12 cellular contexts compared by ENCODE assay signal in the genomic region with DNA sequence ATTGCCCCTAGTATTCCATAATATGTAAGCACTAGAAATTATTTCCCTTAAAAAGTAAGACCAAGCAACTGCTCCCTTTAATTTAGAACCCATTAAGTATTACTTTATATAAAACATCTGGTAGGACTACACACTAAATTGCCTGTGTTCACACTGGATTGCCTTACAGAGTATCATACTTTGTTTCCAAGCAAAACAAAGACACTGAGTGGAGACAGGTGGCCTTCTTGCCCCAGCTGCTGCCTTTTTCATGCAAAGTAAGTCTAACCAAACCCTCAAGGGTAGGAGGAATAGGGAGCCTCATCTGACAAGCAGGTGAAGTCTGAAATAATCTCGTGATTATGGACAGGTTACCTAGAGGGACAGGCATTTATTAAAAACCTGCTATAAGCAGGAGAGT.
DNase-seq lines count a peak whose midpoint lies in the region; ATAC-seq and TF ChIP-seq lines count a peak whose summit lies in the region.
"Had no signal": no experiment of that assay in that cellular context is flagged by ENCODE, and none has a peak within 500 bp of the region (broad histone marks: within the 10 kb centered on the region; RNA-seq: fewer than 3 reads in every experiment).

No MANE protein-coding gene starts in this region.

- no peak overlapping the region for H3K4me3 Mint-ChIP-seq in type B pancreatic cell
- no peak overlapping the region for H3K4me3 Mint-ChIP-seq in effector memory CD8-positive, alpha-beta T cell
- no peak overlapping the region for H3K4me3 Mint-ChIP-seq in stimulated activated effector memory CD8-positive, alpha-beta T cell treated with anti-CD3 and anti-CD28 coated beads, Interleukin-12 subunit alpha, Interleukin-12 subunit beta, amount 100 ng/mL, for 72 hours
- H3K4me3 Mint-ChIP-seq: B cell; central memory CD8-positive, alpha-beta T cell had no signal

- no peaks in the 10 kb centered on the region for H3K4me1 ChIP-seq in gastrocnemius medialis
- H3K4me1 ChIP-seq: pancreas had no signal

- H3K27me3 ChIP-seq in gastrocnemius medialis = no peaks in the 10 kb centered on the region
- H3K27me3 ChIP-seq: pancreas had no signal

- no peak for TF ChIP-seq CTCF in type B pancreatic cell (conservative IDR thresholded peaks at IDR 0.05)
- no peak for TF ChIP-seq CTCF in gastrocnemius medialis (IDR thresholded peaks at IDR 0.05 in 4 of 5, conservative IDR thresholded peaks at IDR 0.05 in 1 of 5)

- in situ Hi-C loops in gastrocnemius medialis (cut with MboI; ENCODE audit: low sequenced_read_pairs in 4 of 4) = no loop called here

- no peaks in the 10 kb centered on the region for H3K9me3 Mint-ChIP-seq in type B pancreatic cell
- no peaks in the 10 kb centered on the region for H3K9me3 Mint-ChIP-seq in effector memory CD8-positive, alpha-beta T cell
- H3K9me3 Mint-ChIP-seq in stimulated activated effector memory CD8-positive, alpha-beta T cell treated with anti-CD3 and anti-CD28 coated beads, Interleukin-12 subunit alpha, Interleukin-12 subunit beta, amount 100 ng/mL, for 72 hours = no peaks in the 10 kb centered on the region
- H3K9me3 Mint-ChIP-seq: central memory CD8-positive, alpha-beta T cell had no signal

- H3K27ac ChIP-seq in gastrocnemius medialis = no peak overlapping the region
- H3K27ac ChIP-seq: pancreas had no signal

- intact Hi-C loops in gastrocnemius medialis (cut with DNase I; ENCODE audit: low total_unique reads) = no loop called here

- no peaks in the 10 kb centered on the region for H3K9me3 ChIP-seq in gastrocnemius medialis
- H3K9me3 ChIP-seq: pancreas had no signal

- H3K36me3 Mint-ChIP-seq in type B pancreatic cell = no peaks in the 10 kb centered on the region
- H3K36me3 Mint-ChIP-seq in effector memory CD8-positive, alpha-beta T cell (ENCODE audit: insufficient read depth) = no peaks in the 10 kb centered on the region
- H3K36me3 Mint-ChIP-seq in stimulated activated effector memory CD8-positive, alpha-beta T cell treated with anti-CD3 and anti-CD28 coated beads, Interleukin-12 subunit alpha, Interleukin-12 subunit beta, amount 100 ng/mL, for 72 hours = no peaks in the 10 kb centered on the region

- H3K36me3 ChIP-seq in gastrocnemius medialis = no peaks in the 10 kb centered on the region
- H3K36me3 ChIP-seq: pancreas had no signal

- ATAC-seq in GM21619 (IDR thresholded peaks at IDR 0.05; ENCODE audit: unreplicated experiment) (peak; percentile 88), HG03442 (IDR thresholded peaks at IDR 0.05; ENCODE audit: unreplicated experiment) (peak; percentile 68), gastrocnemius medialis (no peak)
- no peak for ATAC-seq in effector memory CD8-positive, alpha-beta T cell (replicated peaks)
- no peak for ATAC-seq in stimulated activated effector memory CD8-positive, alpha-beta T cell treated with anti-CD3 and anti-CD28 coated beads, Interleukin-12 subunit alpha, Interleukin-12 subunit beta, amount 100 ng/mL, for 72 hours
- ATAC-seq: pancreas had no signal

- no peaks in the 10 kb centered on the region for H3K4me1 Mint-ChIP-seq in type B pancreatic cell (ENCODE audit: unreplicated experiment)
- H3K4me1 Mint-ChIP-seq in effector memory CD8-positive, alpha-beta T cell (ENCODE audit: low read depth in 2 of 2) = no peaks in the 10 kb centered on the region
- no peaks in the 10 kb centered on the region for H3K4me1 Mint-ChIP-seq in stimulated activated effector memory CD8-positive, alpha-beta T cell treated with anti-CD3 and anti-CD28 coated beads, Interleukin-12 subunit alpha, Interleukin-12 subunit beta, amount 100 ng/mL, for 72 hours
- H3K4me1 Mint-ChIP-seq: B cell; central memory CD8-positive, alpha-beta T cell had no signal

- no peak overlapping the region for H3K27ac Mint-ChIP-seq in type B pancreatic cell
- no peak overlapping the region for H3K27ac Mint-ChIP-seq in effector memory CD8-positive, alpha-beta T cell
- no peak overlapping the region for H3K27ac Mint-ChIP-seq in stimulated activated effector memory CD8-positive, alpha-beta T cell treated with anti-CD3 and anti-CD28 coated beads, Interleukin-12 subunit alpha, Interleukin-12 subunit beta, amount 100 ng/mL, for 72 hours
- H3K27ac Mint-ChIP-seq: B cell had no signal

- TF ChIP-seq POLR2A in gastrocnemius medialis (IDR thresholded peaks at IDR 0.05) = no peak

- DNase-seq in ELF-1 (ENCODE audit: low read depth, low spot score) (peak; percentile 14), NCI-H748 (lab: John Stamatoyannopoulos, UW; ENCODE audit: unreplicated experiment) (peak; percentile 88), type B pancreatic cell (ENCODE audit: extremely low spot score, unreplicated experiment) (no peak), gastrocnemius medialis (no peak)
- no peak for DNase-seq in effector memory CD8-positive, alpha-beta T cell
- DNase-seq in stimulated activated effector memory CD8-positive, alpha-beta T cell treated with anti-CD3 and anti-CD28 coated beads, Interleukin-12 subunit alpha, Interleukin-12 subunit beta, amount 100 ng/mL, for 72 hours (ENCODE audit: low spot score in 2 of 2) = no peak
- DNase-seq: activated CD8-positive, alpha-beta memory T cell treated with anti-CD3 and anti-CD28 coated beads for 24 hours; pancreas had no signal

- no peak overlapping the region for H3K4me3 ChIP-seq in gastrocnemius medialis
- H3K4me3 ChIP-seq: pancreas had no signal

- peaks cover 5% of the 10 kb centered on the region for H3K27me3 Mint-ChIP-seq in type B pancreatic cell
- peaks cover 6 to 10% of the 10 kb centered on the region in 2 donors for H3K27me3 Mint-ChIP-seq in effector memory CD8-positive, alpha-beta T cell
- H3K27me3 Mint-ChIP-seq: central memory CD8-positive, alpha-beta T cell had no signal

Comparison
In these comparisons a context has a peak if more than half of its experiments do, and no peak if none do; other contexts are left out.
1. DNase-seq: peak in ELF-1 (single experiment) and NCI-H748 (single experiment); none in type B pancreatic cell (single experiment), effector memory CD8-positive, alpha-beta T cell (0 of 3), gastrocnemius medialis (0 of 2) and stimulated activated effector memory CD8-positive, alpha-beta T cell treated with anti-CD3 and anti-CD28 coated beads, Interleukin-12 subunit alpha, Interleukin-12 subunit beta, amount 100 ng/mL, for 72 hours (0 of 2).
2. ATAC-seq: peak in GM21619 (single experiment) and HG03442 (single experiment); none in effector memory CD8-positive, alpha-beta T cell (single experiment), gastrocnemius medialis (0 of 2) and stimulated activated effector memory CD8-positive, alpha-beta T cell treated with anti-CD3 and anti-CD28 coated beads, Interleukin-12 subunit alpha, Interleukin-12 subunit beta, amount 100 ng/mL, for 72 hours (single experiment).